22 cellular contexts compared by ENCODE assay signal in the genomic region with DNA sequence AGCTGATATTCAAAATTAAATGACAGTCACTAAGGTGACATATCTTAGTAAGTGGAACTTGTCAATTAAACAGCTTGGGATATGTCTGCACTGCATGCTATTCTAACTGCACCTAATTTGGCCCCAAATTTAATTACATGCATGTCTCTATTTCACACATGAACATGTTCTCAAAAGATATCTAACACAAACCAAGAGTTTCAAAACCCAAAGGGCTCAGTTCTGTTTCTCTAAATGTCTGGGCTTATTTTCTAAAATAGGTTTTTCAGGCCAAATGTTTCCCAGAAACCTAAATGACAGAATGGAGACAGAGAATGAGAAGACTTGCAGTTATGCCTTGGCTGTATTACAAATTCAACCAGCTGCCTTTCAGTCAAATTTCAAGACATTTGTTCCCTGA.
"Had no signal": no experiment of that assay in that cellular context is flagged by ENCODE, and none has a peak within 500 bp of the region (broad histone marks: within the 10 kb centered on the region; RNA-seq: fewer than 3 reads in every experiment).

No MANE protein-coding gene starts in this region.

- H3K27ac Mint-ChIP-seq: endodermal cell, memory B cell, mesothelial cell of epicardium, nephron, progenitor cell of endocrine pancreas had no signal

- H3K4me3 ChIP-seq: left ventricle myocardium inferior, lower lobe of right lung, pancreas, tibial artery, upper lobe of left lung, uterus had no signal

- H3K4me1 ChIP-seq: foreskin keratinocyte, left ventricle myocardium inferior, lower lobe of right lung, pancreas, tibial artery, upper lobe of left lung, uterus had no signal

- ATAC-seq: foreskin keratinocyte, left cardiac atrium, lower lobe of right lung, pancreas, right cardiac atrium had no signal

- FAIRE-seq: endothelial cell of umbilical vein, kidney, pancreas, small intestine had no signal

- H3K27me3 Mint-ChIP-seq: memory B cell, progenitor cell of endocrine pancreas had no signal

- DNase-seq: effector CD4-positive, alpha-beta T cell; endodermal cell; erythroblast; foreskin keratinocyte; kidney; left cardiac atrium; left ventricle myocardium inferior; lower lobe of right lung; occipital lobe; pancreas; right cardiac atrium; small intestine; stimulated activated CD4-positive, alpha-beta T cell treated with anti-CD3 and anti-CD28 coated beads, Interleukin-12 subunit alpha, Interleukin-12 subunit beta, amount 100 ng/mL, for 4 hours; stimulated activated naive CD4-positive, alpha-beta T cell treated with Interleukin-2 at 50 U/mL for 16 hours; tibial artery; upper lobe of left lung; uterus had no signal

- H3K27me3 ChIP-seq: foreskin keratinocyte, pancreas, tibial artery, upper lobe of left lung, uterus had no signal

- H3K4me1 Mint-ChIP-seq: mesothelial cell of epicardium, nephron had no signal

- H3K27ac ChIP-seq: foreskin keratinocyte, left ventricle myocardium inferior, lower lobe of right lung, pancreas, tibial artery, upper lobe of left lung, uterus had no signal

- H3K4me3 Mint-ChIP-seq: endodermal cell, memory B cell, mesothelial cell of epicardium, nephron had no signal

- H3K36me3 ChIP-seq: left ventricle myocardium inferior, lower lobe of right lung, pancreas, upper lobe of left lung, uterus had no signal

- H3K9me3 Mint-ChIP-seq: endodermal cell, memory B cell, mesothelial cell of epicardium had no signal

- H3K36me3 Mint-ChIP-seq: mesothelial cell of epicardium had no signal

- H3K9me3 ChIP-seq: left ventricle myocardium inferior, lower lobe of right lung, pancreas, tibial artery, upper lobe of left lung, uterus had no signal
